ENCODE assay signal across 10 cellular contexts in the genomic region with DNA sequence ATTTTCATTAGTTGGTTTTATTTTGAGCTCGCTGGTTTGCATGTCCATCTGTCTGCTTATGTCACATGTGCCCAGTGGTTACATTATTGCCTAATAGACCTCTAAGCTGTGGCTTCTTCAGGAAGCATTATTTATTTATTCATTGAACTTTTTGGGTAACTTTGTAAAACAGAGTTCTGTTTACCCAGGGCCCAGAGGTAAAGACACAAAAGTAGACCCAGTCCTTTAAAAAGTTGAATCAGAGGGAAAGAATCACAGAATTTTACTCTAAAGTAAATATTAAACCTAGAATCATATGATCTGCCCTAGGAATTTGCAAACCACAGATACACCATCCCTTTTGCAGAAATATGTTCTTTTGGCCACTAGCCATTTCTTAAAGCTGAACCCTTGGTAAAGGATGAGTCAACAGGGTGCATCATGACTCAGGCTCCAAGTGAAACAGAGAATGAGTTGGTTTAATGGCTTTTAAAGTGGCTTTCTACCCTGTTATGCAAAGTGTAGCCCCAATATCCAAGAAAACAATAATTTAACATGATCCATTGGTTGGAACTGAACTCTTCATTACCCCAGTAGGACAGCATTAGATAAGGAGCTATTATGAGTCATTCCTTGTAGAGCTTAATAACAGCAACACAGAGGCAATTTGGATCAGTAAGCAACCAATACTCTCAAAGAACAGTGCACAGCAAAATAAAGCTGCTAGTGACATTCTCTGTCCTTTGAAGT.
DNase-seq lines count a peak whose midpoint lies in the region; ATAC-seq, FAIRE-seq and TF ChIP-seq lines count a peak whose summit lies in the region.
"Had no signal": no experiment of that assay in that cellular context is flagged by ENCODE, and none has a peak within 500 bp of the region (broad histone marks: within the 10 kb centered on the region; RNA-seq: fewer than 3 reads in every experiment).

No MANE protein-coding gene starts in this region.

- no peaks in the 10 kb centered on the region for H3K27me3 Mint-ChIP-seq in CD8-positive, alpha-beta memory T cell

- peak; percentile 99 for ATAC-seq in foreskin keratinocyte
- ATAC-seq in aorta (ENCODE audit: low FRiP score), result no peak
- no peak for ATAC-seq in GM21515 (IDR thresholded peaks at IDR 0.05; ENCODE audit: unreplicated experiment)

- H3K36me3 ChIP-seq in CD8-positive, alpha-beta memory T cell (ENCODE audit: insufficient read depth, low read length), result no peaks in the 10 kb centered on the region
- H3K36me3 ChIP-seq in aorta (ENCODE audit: control insufficient read depth in 1 of 2, insufficient read depth in 2 of 2, low read length in 1 of 2), result no peaks in the 10 kb centered on the region

- no peaks in the 10 kb centered on the region for H3K36me3 Mint-ChIP-seq in CD8-positive, alpha-beta memory T cell
- H3K36me3 Mint-ChIP-seq: brain had no signal

- no peak for TF ChIP-seq CTCF in AG10803 (conservative IDR thresholded peaks at IDR 0.05; ENCODE audit: low read length)
- no peak for TF ChIP-seq CTCF in foreskin keratinocyte (conservative IDR thresholded peaks at IDR 0.05)

- 30 to 48% methylated on average over 1 of the region's 1 CpG for WGBS in aorta, 2 donors

- CTCF ChIA-PET in CD8-positive, alpha-beta memory T cell (lab: Charles Lee), result no interaction called here

- POLR2A ChIA-PET in CD8-positive, alpha-beta memory T cell (lab: Charles Lee), result no interaction called here

- H3K27ac ChIP-seq in foreskin keratinocyte, result no peak overlapping the region
- H3K27ac ChIP-seq in CD8-positive, alpha-beta memory T cell (ENCODE audit: low read depth, low read length), result no peak overlapping the region
- no peak overlapping the region for H3K27ac ChIP-seq in aorta (ENCODE audit: low read depth in 1 of 2, low read length in 2 of 2)

- peaks cover 0 to 7% (median 2%) of the 10 kb centered on the region in 5 donors for H3K9me3 Mint-ChIP-seq in CD8-positive, alpha-beta memory T cell
- H3K9me3 Mint-ChIP-seq: brain had no signal

- H3K4me3 ChIP-seq in AG10803 (ENCODE audit: low read length) (no peak overlapping the region), aorta (ENCODE audit: low read length in 2 of 2) (no peak overlapping the region)
- no peak overlapping the region for H3K4me3 ChIP-seq in CD8-positive, alpha-beta memory T cell (ENCODE audit: low read length)
- H3K4me3 ChIP-seq: skin epidermis had no signal

- H3K4me3 Mint-ChIP-seq in CD8-positive, alpha-beta memory T cell, result no peak overlapping the region
- H3K4me3 Mint-ChIP-seq: brain had no signal

- DNase-seq in AG10803 (ENCODE audit: low read depth) (peak; percentile 91), HCEC 1CT (peak; percentile 97), NOMO-1 treated with dmso at 0.1 percent for 144 hours (lab: John Stamatoyannopoulos, UW; ENCODE audit: unreplicated experiment) (peak; percentile 62), foreskin keratinocyte (peak; percentile 91 to 95), aorta (no peak), frontal cortex (ENCODE audit: low spot score in 2 of 2) (no peak)
- DNase-seq in CD8-positive, alpha-beta memory T cell, result no peak

- no peaks in the 10 kb centered on the region for H3K9me3 ChIP-seq in CD8-positive, alpha-beta memory T cell (ENCODE audit: low read length)
- H3K9me3 ChIP-seq in aorta (ENCODE audit: control insufficient read depth, low read length), result no peaks in the 10 kb centered on the region

- FAIRE-seq in frontal cortex (lab: Jason Lieb, UNC), result no peak

- intact Hi-C loops in aorta (cut with DNase I), result no loop called here

- no peak overlapping the region for H3K27ac Mint-ChIP-seq in CD8-positive, alpha-beta memory T cell

- H3K27me3 ChIP-seq in foreskin keratinocyte (no peaks in the 10 kb centered on the region), aorta (ENCODE audit: control insufficient read depth in 1 of 2, insufficient read depth in 2 of 2, low read length in 1 of 2) (no peaks in the 10 kb centered on the region)
- no peaks in the 10 kb centered on the region for H3K27me3 ChIP-seq in CD8-positive, alpha-beta memory T cell (ENCODE audit: insufficient read depth, low read length, poor library complexity, severe bottlenecking)

- no peaks in the 10 kb centered on the region for H3K4me1 Mint-ChIP-seq in CD8-positive, alpha-beta memory T cell

- H3K4me1 ChIP-seq in foreskin keratinocyte (peaks cover 8% of the 10 kb centered on the region), aorta (ENCODE audit: control insufficient read depth in 1 of 2, insufficient read depth in 2 of 2, low read length in 2 of 2) (no peaks in the 10 kb centered on the region)
- H3K4me1 ChIP-seq in CD8-positive, alpha-beta memory T cell (ENCODE audit: insufficient read depth, low read length), result no peaks in the 10 kb centered on the region

Comparison
In these comparisons a context has a peak if more than half of its experiments do, and no peak if none do; other contexts are left out.
1. DNase-seq: peak in AG10803 (single experiment), HCEC 1CT (single experiment), NOMO-1 treated with dmso at 0.1 percent for 144 hours (single experiment) and foreskin keratinocyte (2 of 2); none in CD8-positive, alpha-beta memory T cell (0 of 5), aorta (0 of 2) and frontal cortex (0 of 2).